15 cellular contexts compared by ENCODE assay signal in the genomic region with DNA sequence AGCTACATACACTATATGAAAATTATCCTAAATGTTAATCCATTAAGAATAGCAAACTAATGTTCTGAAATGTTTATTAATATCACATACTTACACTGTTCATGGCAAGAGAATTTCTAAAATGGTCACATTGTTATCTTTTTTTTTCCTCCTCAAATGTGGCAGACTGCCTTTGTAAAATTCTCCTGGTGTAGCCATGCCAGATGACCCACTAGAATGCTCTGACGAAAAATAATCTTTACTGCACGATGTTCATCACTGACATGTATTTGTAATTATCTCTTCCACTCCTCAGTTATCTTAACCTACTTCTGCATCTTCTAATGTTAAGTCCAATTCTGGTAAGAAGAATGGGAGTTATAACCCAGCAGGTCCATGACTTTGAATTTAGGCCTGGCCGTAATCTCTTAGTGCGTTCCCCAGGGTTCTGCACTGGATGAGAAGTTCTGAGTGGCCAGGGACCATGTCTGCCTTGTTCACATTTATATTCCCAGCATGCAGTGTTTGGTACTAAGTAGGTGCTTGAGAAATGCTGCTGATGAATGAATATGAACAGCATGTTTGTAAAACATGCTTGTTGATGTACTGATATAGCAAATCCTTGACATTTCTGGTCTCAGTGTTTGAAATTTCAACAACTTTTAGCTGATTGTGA.
"Had no signal": no experiment of that assay in that cellular context is flagged by ENCODE, and none has a peak within 500 bp of the region (broad histone marks: within the 10 kb centered on the region; RNA-seq: fewer than 3 reads in every experiment).

No MANE protein-coding gene starts in this region.

- DNase-seq: activated CD4-positive, alpha-beta T cell treated with anti-CD3 and anti-CD28 coated beads for 48 hours; activated effector memory CD4-positive, alpha-beta T cell treated with Interleukin-2 at 50 U/mL for 16 hours; activated T-cell treated with anti-CD3 and anti-CD28 coated beads, Interleukin-2, amount 50 U/mL, for 1 hour; effector memory CD8-positive, alpha-beta T cell; foreskin fibroblast; glutamatergic neuron; islet precursor cell; natural killer cell; occipital lobe; psoas muscle; right lobe of liver; spleen; stimulated activated CD4-positive, alpha-beta T cell treated with anti-CD3 and anti-CD28 coated beads, Interleukin-1b, Interleukin-23, amount 100 ng/mL, for 48 hours; T1000; transverse colon had no signal
